ENCODE assay signal across 31 cellular contexts in genomic region chr16:54783226-54783625, GRCh38.
"Had no signal": no experiment of that assay in that cellular context is flagged by ENCODE, and none has a peak within 500 bp of the region (broad histone marks: within the 10 kb centered on the region; RNA-seq: fewer than 3 reads in every experiment).

No MANE protein-coding gene starts in this region.

- H3K4me1 Mint-ChIP-seq: activated B cell treated with CpG ODN at 0.5 μM for 24 hours; activated T-helper 17 cell treated with anti-CD3 and anti-CD28 coated beads, Interleukin-2, amount 50 U/mL, for 72 hours; central memory CD8-positive, alpha-beta T cell; endodermal cell; T-helper 17 cell had no signal

- H3K27me3 ChIP-seq: body of pancreas, gastrocnemius medialis had no signal

- H3K27ac ChIP-seq: body of pancreas, coronary artery, dorsolateral prefrontal cortex, gastrocnemius medialis, WERI-Rb-1 had no signal

- H3K4me3 ChIP-seq: body of pancreas, coronary artery, dorsolateral prefrontal cortex, gastrocnemius medialis had no signal

- H3K36me3 Mint-ChIP-seq: activated naive CD8-positive, alpha-beta T cell had no signal

- DNase-seq: activated B cell treated with CpG ODN at 0.5 μM for 24 hours; activated CD4-positive, alpha-beta T cell treated with anti-CD3 and anti-CD28 coated beads for 48 hours; activated CD4-positive, alpha-beta T cell treated with anti-CD3 and anti-CD28 coated beads, Interleukin-2, amount 50 U/mL, for 1 hour; activated CD4-positive, alpha-beta T cell treated with anti-CD3 and anti-CD28 coated beads, Interleukin-2, amount 50 U/mL, for 48 hours; activated CD8-positive, alpha-beta memory T cell treated with anti-CD3 and anti-CD28 coated beads for 24 hours; activated CD8-positive, alpha-beta T cell treated with anti-CD3 and anti-CD28 coated beads for 36 hours; activated effector memory CD4-positive, alpha-beta T cell treated with Interleukin-2 at 50 U/mL for 16 hours; activated gamma-delta T cell treated with Interleukin-2 at 50 U/mL for 16 hours; activated naive CD4-positive, alpha-beta T cell treated with anti-CD3 and anti-CD28 coated beads, Interleukin-2, amount 50 U/mL, for 16 hours; activated naive CD4-positive, alpha-beta T cell treated with Interleukin-2 at 50 U/mL for 16 hours; activated T-cell treated with anti-CD3 and anti-CD28 coated beads, Interleukin-2, amount 50 U/mL, for 4 hours; amniotic stem cell; anterior cingulate cortex; body of pancreas; dorsolateral prefrontal cortex; effector memory CD4-positive, alpha-beta T cell; endodermal cell; foreskin fibroblast; gastrocnemius medialis; glutamatergic neuron; T-helper 1 cell; T-helper 17 cell; T1000; WERI-Rb-1 had no signal

- H3K4me1 ChIP-seq: body of pancreas, gastrocnemius medialis had no signal

- H3K27me3 Mint-ChIP-seq: activated B cell treated with CpG ODN at 0.5 μM for 24 hours; activated naive CD8-positive, alpha-beta T cell; central memory CD8-positive, alpha-beta T cell; dendritic cell treated with granulocyte-macrophage colony-stimulating factor and Interleukin-4, amounts not matched to agents 40 ng/mL and 50 ng/mL, for 4 days had no signal

- ATAC-seq: activated CD4-positive, CD25-positive, alpha-beta regulatory T cell treated with anti-CD3 and anti-CD28 coated beads, Interleukin-2, amount 50 U/mL, for 24 hours; activated CD8-positive, alpha-beta T cell treated with anti-CD3 and anti-CD28 coated beads for 36 hours; activated T-cell treated with anti-CD3 and anti-CD28 coated beads, Interleukin-2, amount 50 U/mL, for 4 hours; activated T-helper 17 cell treated with anti-CD3 and anti-CD28 coated beads, Interleukin-2, amount 50 U/mL, for 72 hours; body of pancreas; gastrocnemius medialis; T-helper 17 cell had no signal

- H3K27ac Mint-ChIP-seq: activated B cell treated with CpG ODN at 0.5 μM for 24 hours; activated CD8-positive, alpha-beta T cell treated with anti-CD3 and anti-CD28 coated beads for 36 hours; activated naive CD8-positive, alpha-beta T cell; activated T-helper 17 cell treated with anti-CD3 and anti-CD28 coated beads, Interleukin-2, amount 50 U/mL, for 72 hours; dendritic cell treated with granulocyte-macrophage colony-stimulating factor and Interleukin-4, amounts not matched to agents 40 ng/mL and 50 ng/mL, for 4 days; endodermal cell; T-helper 17 cell; T-helper 2 cell treated with Interferon-gamma antibody and Interleukin-4, amounts not matched to agents 5 μg/mL and 100 μg/mL, for 36 hours had no signal

- H3K9me3 Mint-ChIP-seq: activated CD8-positive, alpha-beta T cell treated with anti-CD3 and anti-CD28 coated beads for 36 hours had no signal

- H3K9me3 ChIP-seq: body of pancreas had no signal

- H3K4me3 Mint-ChIP-seq: activated B cell treated with CpG ODN at 0.5 μM for 24 hours; activated CD8-positive, alpha-beta T cell treated with anti-CD3 and anti-CD28 coated beads for 36 hours; activated naive CD8-positive, alpha-beta T cell; activated T-cell treated with anti-CD3 and anti-CD28 coated beads, Interleukin-2, amount 50 U/mL, for 4 hours; activated T-helper 17 cell treated with anti-CD3 and anti-CD28 coated beads, Interleukin-2, amount 50 U/mL, for 72 hours; central memory CD8-positive, alpha-beta T cell; dendritic cell treated with granulocyte-macrophage colony-stimulating factor and Interleukin-4, amounts not matched to agents 40 ng/mL and 50 ng/mL, for 4 days; endodermal cell; T-helper 17 cell; T-helper 2 cell treated with Interferon-gamma antibody and Interleukin-4, amounts not matched to agents 5 μg/mL and 100 μg/mL, for 36 hours had no signal

- H3K36me3 ChIP-seq: gastrocnemius medialis, WERI-Rb-1 had no signal
